ENCODE assay signal across 10 cellular contexts in genomic region chr11:72703281-72704008, GRCh38. TPM values are rescaled to one million over a fixed set of nuclear protein-coding genes. Genes with fewer than 3 reads are reported as not detected.
DNase-seq lines count a peak whose midpoint lies in the region; ATAC-seq and TF ChIP-seq lines count a peak whose summit lies in the region.
"Had no signal": no experiment of that assay in that cellular context is flagged by ENCODE, and none has a peak within 500 bp of the region (broad histone marks: within the 10 kb centered on the region; RNA-seq: fewer than 3 reads in every experiment).

No MANE protein-coding gene starts in this region.

- H3K4me3 ChIP-seq in fibroblast of mammary gland (ENCODE audit: control insufficient read depth, low read depth, low read length) = no peak overlapping the region

- CTCF ChIA-PET in activated CD8-positive, alpha-beta memory T cell treated with anti-CD3 and anti-CD28 coated beads, Interleukin-2, amount 10 ng/mL, durations not matched to agents 7 days and 5 days (lab: Charles Lee) = interaction anchor here (1.7 kb wide), 1 partner anchor 20 kb away, joined by 3 read pairs; no protein-coding TSS in a partner anchor

- DNase-seq in activated CD8-positive, alpha-beta memory T cell treated with anti-CD3 and anti-CD28 coated beads, Interleukin-2, amount 10 ng/mL, durations not matched to agents 7 days and 5 days = no peak
- DNase-seq in activated CD8-positive, alpha-beta memory T cell treated with anti-CD3 and anti-CD28 coated beads for 24 hours = no peak
- DNase-seq in fibroblast of mammary gland (ENCODE audit: low read depth) (peak; percentile 75), mucosa of gallbladder (ENCODE audit: low spot score) (peak; percentile 56), ureter (ENCODE audit: low spot score) (peak; percentile 67), COLO829 (ENCODE audit: low spot score) (no peak), hippocampal formation (lab: John Stamatoyannopoulos, UW) (no peak)
- no peak for DNase-seq in stimulated activated CD4-positive, alpha-beta T cell treated with anti-CD3 and anti-CD28 coated beads, Interleukin-2, amount 100 ng/mL, for 48 hours
- DNase-seq: NCI-H748 treated with DMSO at 0.1 percent for 48 hours, occipital lobe had no signal

- no peak for TF ChIP-seq CTCF in fibroblast of mammary gland (conservative IDR thresholded peaks at IDR 0.05; ENCODE audit: control insufficient read depth, insufficient read depth, low read depth, low read length)

- H3K4me1 Mint-ChIP-seq in activated CD8-positive, alpha-beta memory T cell treated with anti-CD3 and anti-CD28 coated beads, Interleukin-2, amount 10 ng/mL, durations not matched to agents 7 days and 5 days = no peaks in the 10 kb centered on the region

- H3K4me3 Mint-ChIP-seq in activated CD8-positive, alpha-beta memory T cell treated with anti-CD3 and anti-CD28 coated beads, Interleukin-2, amount 10 ng/mL, durations not matched to agents 7 days and 5 days = no peak overlapping the region

- peaks cover 13% of the 10 kb centered on the region for H3K36me3 Mint-ChIP-seq in activated CD8-positive, alpha-beta memory T cell treated with anti-CD3 and anti-CD28 coated beads, Interleukin-2, amount 10 ng/mL, durations not matched to agents 7 days and 5 days

- no peaks in the 10 kb centered on the region for H3K27me3 Mint-ChIP-seq in activated CD8-positive, alpha-beta memory T cell treated with anti-CD3 and anti-CD28 coated beads, Interleukin-2, amount 10 ng/mL, durations not matched to agents 7 days and 5 days

- no peak overlapping the region for H3K27ac Mint-ChIP-seq in activated CD8-positive, alpha-beta memory T cell treated with anti-CD3 and anti-CD28 coated beads, Interleukin-2, amount 10 ng/mL, durations not matched to agents 7 days and 5 days

- no peaks in the 10 kb centered on the region for H3K9me3 Mint-ChIP-seq in activated CD8-positive, alpha-beta memory T cell treated with anti-CD3 and anti-CD28 coated beads, Interleukin-2, amount 10 ng/mL, durations not matched to agents 7 days and 5 days (ENCODE audit: low read depth)

- peak; percentile 12 for ATAC-seq in activated CD8-positive, alpha-beta memory T cell treated with anti-CD3 and anti-CD28 coated beads, Interleukin-2, amount 10 ng/mL, durations not matched to agents 7 days and 5 days

RNA-seq across cellular contexts. Expression of gene PDE2A, which starts 29.2 kb away (rescaled TPM):
- under 1 TPM; 0.67 to 0.75 TPM for total RNA-seq in activated CD8-positive, alpha-beta memory T cell treated with anti-CD3 and anti-CD28 coated beads, Interleukin-2, amount 10 ng/mL, durations not matched to agents 7 days and 5 days
- total RNA-seq in mucosa of gallbladder = 23.7 TPM
- 49.6 TPM for total RNA-seq in ureter

RNA-seq across cellular contexts. Expression of gene ARAP1, which starts 48.8 kb away (rescaled TPM):
- total RNA-seq in activated CD8-positive, alpha-beta memory T cell treated with anti-CD3 and anti-CD28 coated beads, Interleukin-2, amount 10 ng/mL, durations not matched to agents 7 days and 5 days = 100 to 1,000 TPM in 1 of 2 experiments, 10 to 100 TPM in 1; 96.5 to 104 TPM
- total RNA-seq in mucosa of gallbladder (129 TPM), ureter (86.2 TPM)

Comparison
In these comparisons a context has a peak if more than half of its experiments do, and no peak if none do; other contexts are left out.
1. DNase-seq: peak in fibroblast of mammary gland (single experiment), mucosa of gallbladder (single experiment) and ureter (single experiment); none in activated CD8-positive, alpha-beta memory T cell treated with anti-CD3 and anti-CD28 coated beads, Interleukin-2, amount 10 ng/mL, durations not matched to agents 7 days and 5 days (single experiment), activated CD8-positive, alpha-beta memory T cell treated with anti-CD3 and anti-CD28 coated beads for 24 hours (single experiment), COLO829 (single experiment), hippocampal formation (0 of 2) and stimulated activated CD4-positive, alpha-beta T cell treated with anti-CD3 and anti-CD28 coated beads, Interleukin-2, amount 100 ng/mL, for 48 hours (0 of 2).
2. RNA of gene PDE2A, which starts 29.2 kb away (total RNA-seq): 49.6 TPM in ureter (single experiment) and 23.7 TPM in mucosa of gallbladder (single experiment); 0.67 to 0.75 TPM in activated CD8-positive, alpha-beta memory T cell treated with anti-CD3 and anti-CD28 coated beads, Interleukin-2, amount 10 ng/mL, durations not matched to agents 7 days and 5 days; every median in the first group is over 10 times any median in the second.